14 cellular contexts compared by ENCODE assay signal in genomic region chr15:70142072-70142321, GRCh38. TPM values are rescaled to one million over a fixed set of nuclear protein-coding genes. Genes with fewer than 3 reads are reported as not detected.
DNase-seq lines count a peak whose midpoint lies in the region; ATAC-seq and TF ChIP-seq lines count a peak whose summit lies in the region.
"Had no signal": no experiment of that assay in that cellular context is flagged by ENCODE, and none has a peak within 500 bp of the region (broad histone marks: within the 10 kb centered on the region; RNA-seq: fewer than 3 reads in every experiment).

No MANE protein-coding gene starts in this region.

- H3K36me3 ChIP-seq in left ventricle myocardium inferior, result no peaks in the 10 kb centered on the region
- no peaks in the 10 kb centered on the region for H3K36me3 ChIP-seq in HAP-1 (replicated peaks)
- no peaks in the 10 kb centered on the region for H3K36me3 ChIP-seq in colonic mucosa
- H3K36me3 ChIP-seq: SJSA1 had no signal

- H3K4me3 ChIP-seq in left ventricle myocardium inferior, result no peak overlapping the region
- H3K4me3 ChIP-seq in fibroblast of mammary gland (ENCODE audit: control insufficient read depth, low read depth, low read length), result no peak overlapping the region
- H3K4me3 ChIP-seq in HAP-1, result no peak overlapping the region
- H3K4me3 ChIP-seq in colonic mucosa, result no peak overlapping the region
- H3K4me3 ChIP-seq: lung, SJSA1 had no signal

- H3K9ac ChIP-seq in colonic mucosa (ENCODE audit: low read depth in 2 of 2, low read length in 2 of 2), result no peak overlapping the region

- DNase-seq in left ventricle myocardium inferior (no peak), Right ventricle myocardium inferior (ENCODE audit: missing footprints) (no peak), fibroblast of mammary gland (ENCODE audit: low read depth) (peak; percentile 68), HAP-1 (ENCODE audit: low spot score in 2 of 2) (no peak), colonic mucosa (no peak)
- DNase-seq in stimulated activated naive CD8-positive, alpha-beta T cell treated with anti-CD3 and anti-CD28 coated beads, Interleukin-15, amount 100 ng/mL, for 72 hours, result peak in 1 of 2 donors; percentile 40
- DNase-seq: activated naive CD4-positive, alpha-beta T cell; foreskin melanocyte; NCI-H1694; NCI-H446 had no signal

- no peak for ATAC-seq in Right ventricle myocardium inferior
- peak; percentile 92 for ATAC-seq in stimulated activated naive CD8-positive, alpha-beta T cell treated with anti-CD3 and anti-CD28 coated beads, Interleukin-15, amount 100 ng/mL, for 72 hours
- ATAC-seq in HG03159 (IDR thresholded peaks at IDR 0.05; ENCODE audit: unreplicated experiment), result no peak

- H3K9me3 ChIP-seq in left ventricle myocardium inferior (replicated peaks) (no peaks in the 10 kb centered on the region), HAP-1 (no peaks in the 10 kb centered on the region), colonic mucosa (no peaks in the 10 kb centered on the region)
- H3K9me3 ChIP-seq: SJSA1 had no signal

- no peaks in the 10 kb centered on the region for H3K36me3 Mint-ChIP-seq in T-helper 1 cell treated with Interleukin-12 subunit alpha and Interleukin-12 subunit beta and Interleukin-4 antibody, amounts not matched to agents 30 μg/mL and 1 μg/mL, for 36 hours (ENCODE audit: low read depth)

- H3K4me1 Mint-ChIP-seq in T-helper 1 cell treated with Interleukin-12 subunit alpha and Interleukin-12 subunit beta and Interleukin-4 antibody, amounts not matched to agents 30 μg/mL and 1 μg/mL, for 36 hours (ENCODE audit: low read depth), result peaks cover 26% of the 10 kb centered on the region
- peaks cover 34% of the 10 kb centered on the region for H3K4me1 Mint-ChIP-seq in stimulated activated naive CD8-positive, alpha-beta T cell treated with anti-CD3 and anti-CD28 coated beads, Interleukin-15, amount 100 ng/mL, for 72 hours

- H3K9me3 Mint-ChIP-seq in T-helper 1 cell treated with Interleukin-12 subunit alpha and Interleukin-12 subunit beta and Interleukin-4 antibody, amounts not matched to agents 30 μg/mL and 1 μg/mL, for 36 hours, result no peaks in the 10 kb centered on the region
- no peaks in the 10 kb centered on the region for H3K9me3 Mint-ChIP-seq in stimulated activated naive CD8-positive, alpha-beta T cell treated with anti-CD3 and anti-CD28 coated beads, Interleukin-15, amount 100 ng/mL, for 72 hours

- in situ Hi-C loops in HAP-1 (cut with MboI; ENCODE audit: low sequenced_read_pairs), result no loop called here

- TF ChIP-seq CTCF in left ventricle myocardium inferior (IDR thresholded peaks at IDR 0.05; ENCODE audit: borderline replicate concordance), result no peak
- TF ChIP-seq CTCF in fibroblast of mammary gland (conservative IDR thresholded peaks at IDR 0.05; ENCODE audit: control insufficient read depth, insufficient read depth, low read depth, low read length), result no peak
- TF ChIP-seq CTCF in colonic mucosa (IDR thresholded peaks at IDR 0.05), result no peak

- intact Hi-C loops in left ventricle myocardium inferior (cut with micrococcal nuclease), result no loop called here
- intact Hi-C loops in Right ventricle myocardium inferior (cut with DNase I), result loop anchor here (1.0 kb wide), 1 partner anchor 296 kb away; no protein-coding TSS in a partner anchor
- intact Hi-C loops in colonic mucosa (cut with DNase I), result no loop called here

- H3K27me3 ChIP-seq in left ventricle myocardium inferior (ENCODE audit: low read depth), result peaks cover 79% of the 10 kb centered on the region
- no peaks in the 10 kb centered on the region for H3K27me3 ChIP-seq in HAP-1 (ENCODE audit: low read depth)
- H3K27me3 ChIP-seq in colonic mucosa, result no peaks in the 10 kb centered on the region
- H3K27me3 ChIP-seq: SJSA1 had no signal

- peak overlapping the region; percentile 16 for H3K4me3 Mint-ChIP-seq in T-helper 1 cell treated with Interleukin-12 subunit alpha and Interleukin-12 subunit beta and Interleukin-4 antibody, amounts not matched to agents 30 μg/mL and 1 μg/mL, for 36 hours
- peak overlapping the region in 1 of 2 donors; percentile 30 for H3K4me3 Mint-ChIP-seq in stimulated activated naive CD8-positive, alpha-beta T cell treated with anti-CD3 and anti-CD28 coated beads, Interleukin-15, amount 100 ng/mL, for 72 hours

- no peak overlapping the region for H3K27ac Mint-ChIP-seq in T-helper 1 cell treated with Interleukin-12 subunit alpha and Interleukin-12 subunit beta and Interleukin-4 antibody, amounts not matched to agents 30 μg/mL and 1 μg/mL, for 36 hours
- peak overlapping the region in 1 of 2 donors; percentile 16 for H3K27ac Mint-ChIP-seq in stimulated activated naive CD8-positive, alpha-beta T cell treated with anti-CD3 and anti-CD28 coated beads, Interleukin-15, amount 100 ng/mL, for 72 hours

- H3K27me3 Mint-ChIP-seq in T-helper 1 cell treated with Interleukin-12 subunit alpha and Interleukin-12 subunit beta and Interleukin-4 antibody, amounts not matched to agents 30 μg/mL and 1 μg/mL, for 36 hours (ENCODE audit: low read depth), result peaks cover 48% of the 10 kb centered on the region
- peaks cover 36% of the 10 kb centered on the region for H3K27me3 Mint-ChIP-seq in stimulated activated naive CD8-positive, alpha-beta T cell treated with anti-CD3 and anti-CD28 coated beads, Interleukin-15, amount 100 ng/mL, for 72 hours

- peaks cover 36% of the 10 kb centered on the region for H3K4me1 ChIP-seq in left ventricle myocardium inferior
- H3K4me1 ChIP-seq in HAP-1, result no peaks in the 10 kb centered on the region
- H3K4me1 ChIP-seq in colonic mucosa, result no peaks in the 10 kb centered on the region

- peak overlapping the region; percentile 27 for H3K27ac ChIP-seq in left ventricle myocardium inferior (replicated peaks)
- no peak overlapping the region for H3K27ac ChIP-seq in colonic mucosa
- H3K27ac ChIP-seq: SJSA1 had no signal

RNA-seq across cellular contexts. Expression of gene TLE3, which starts 44.3 kb away (rescaled TPM):
- total RNA-seq in left ventricle myocardium inferior (17.8 TPM), Right ventricle myocardium inferior (14.1 TPM), colonic mucosa (10 to 100 TPM; 65.4 to 85.1 TPM)
